ENCODE assay signal across 26 cellular contexts in genomic region chr2:10034333-10035052, GRCh38. TPM values are rescaled to one million over a fixed set of nuclear protein-coding genes. Genes with fewer than 3 reads are reported as not detected.
DNase-seq lines count a peak whose midpoint lies in the region; ATAC-seq and TF ChIP-seq lines count a peak whose summit lies in the region.
"Had no signal": no experiment of that assay in that cellular context is flagged by ENCODE, and none has a peak within 500 bp of the region (broad histone marks: within the 10 kb centered on the region; RNA-seq: fewer than 3 reads in every experiment).

No MANE protein-coding gene starts in this region.

- DNase-seq in CD14-positive monocyte (ENCODE audit: low spot score) (no peak), NCI-H82 (lab: John Stamatoyannopoulos, UW) (no peak)
- DNase-seq in effector memory CD8-positive, alpha-beta T cell, result no peak
- DNase-seq in stimulated activated effector memory CD8-positive, alpha-beta T cell treated with anti-CD3 and anti-CD28 coated beads, Interleukin-12 subunit alpha, Interleukin-12 subunit beta, amount 100 ng/mL, for 72 hours (ENCODE audit: low spot score in 2 of 2), result no peak
- no peak for DNase-seq in activated T-helper 2 cell treated with anti-CD3 and anti-CD28 coated beads, Interferon-gamma antibody, Interleukin-2, Interleukin-4, amounts not matched to agents 10 μg/mL and 5 μg/mL and 100 μg/mL, durations not matched to agents 14 hours and 24 hours and 36 hours (ENCODE audit: low spot score)
- DNase-seq: activated CD4-positive, alpha-beta T cell treated with anti-CD3 and anti-CD28 coated beads, Interleukin-2, amount 50 U/mL, for 48 hours; activated CD8-positive, alpha-beta memory T cell treated with anti-CD3 and anti-CD28 coated beads, Interleukin-2, amount 50 U/mL, for 48 hours; anterior cingulate cortex; Calu3; DMS79; gastrocnemius medialis; IMR-90; mammary epithelial cell; NCI-H1092 treated with DMSO at 0.1 percent for 48 hours; NCI-H1694 treated with DMSO at 0.1 percent for 48 hours; NCI-H446; NCI-H748 treated with DMSO at 0.1 percent for 48 hours; ovary; retina; small intestine; stimulated activated naive CD8-positive, alpha-beta T cell treated with anti-CD3 and anti-CD28 coated beads, Interleukin-15, Interleukin-2, amounts not matched to agents 100 U/mL and 50 U/mL, for 24 hours had no signal

- H3K9me3 Mint-ChIP-seq in CD14-positive monocyte (peaks cover 0 to 7% (median 0%) of the 10 kb centered on the region in 7 donors), IgD-negative memory B cell (no peaks in the 10 kb centered on the region)
- no peaks in the 10 kb centered on the region for H3K9me3 Mint-ChIP-seq in effector memory CD8-positive, alpha-beta T cell
- no peaks in the 10 kb centered on the region for H3K9me3 Mint-ChIP-seq in stimulated activated effector memory CD8-positive, alpha-beta T cell treated with anti-CD3 and anti-CD28 coated beads, Interleukin-12 subunit alpha, Interleukin-12 subunit beta, amount 100 ng/mL, for 72 hours
- no peaks in the 10 kb centered on the region for H3K9me3 Mint-ChIP-seq in activated T-helper 2 cell treated with anti-CD3 and anti-CD28 coated beads, Interferon-gamma antibody, Interleukin-2, Interleukin-4, amounts not matched to agents 10 μg/mL and 5 μg/mL and 100 μg/mL, durations not matched to agents 14 hours and 24 hours and 36 hours
- H3K9me3 Mint-ChIP-seq: activated naive CD4-positive, alpha-beta T cell treated with anti-CD3 and anti-CD28 coated beads, Interleukin-2, amount 50 U/mL, for 24 hours had no signal

- peak overlapping the region; percentile 91 to 97 (median 95) for H3K27ac Mint-ChIP-seq in CD14-positive monocyte
- peak overlapping the region in 2 of 3 donors; percentile 61 to 84 for H3K27ac Mint-ChIP-seq in IgD-negative memory B cell
- peak overlapping the region; percentile 87 to 91 for H3K27ac Mint-ChIP-seq in effector memory CD8-positive, alpha-beta T cell
- H3K27ac Mint-ChIP-seq in stimulated activated effector memory CD8-positive, alpha-beta T cell treated with anti-CD3 and anti-CD28 coated beads, Interleukin-12 subunit alpha, Interleukin-12 subunit beta, amount 100 ng/mL, for 72 hours, result peak overlapping the region; percentile 71
- no peak overlapping the region for H3K27ac Mint-ChIP-seq in activated T-helper 2 cell treated with anti-CD3 and anti-CD28 coated beads, Interferon-gamma antibody, Interleukin-2, Interleukin-4, amounts not matched to agents 10 μg/mL and 5 μg/mL and 100 μg/mL, durations not matched to agents 14 hours and 24 hours and 36 hours
- H3K27ac Mint-ChIP-seq: activated naive CD4-positive, alpha-beta T cell treated with anti-CD3 and anti-CD28 coated beads, Interleukin-2, amount 50 U/mL, for 24 hours had no signal

- H3K4me3 Mint-ChIP-seq in CD14-positive monocyte, result peak overlapping the region; percentile 31 to 69
- H3K4me3 Mint-ChIP-seq in IgD-negative memory B cell, result peak overlapping the region in 2 of 4 donors; percentile 18 to 39
- peak overlapping the region; percentile 59 to 65 for H3K4me3 Mint-ChIP-seq in effector memory CD8-positive, alpha-beta T cell
- peak overlapping the region; percentile 17 for H3K4me3 Mint-ChIP-seq in stimulated activated effector memory CD8-positive, alpha-beta T cell treated with anti-CD3 and anti-CD28 coated beads, Interleukin-12 subunit alpha, Interleukin-12 subunit beta, amount 100 ng/mL, for 72 hours
- no peak overlapping the region for H3K4me3 Mint-ChIP-seq in activated T-helper 2 cell treated with anti-CD3 and anti-CD28 coated beads, Interferon-gamma antibody, Interleukin-2, Interleukin-4, amounts not matched to agents 10 μg/mL and 5 μg/mL and 100 μg/mL, durations not matched to agents 14 hours and 24 hours and 36 hours (ENCODE audit: low read depth)
- H3K4me3 Mint-ChIP-seq: activated naive CD4-positive, alpha-beta T cell treated with anti-CD3 and anti-CD28 coated beads, Interleukin-2, amount 50 U/mL, for 24 hours had no signal

- H3K4me1 Mint-ChIP-seq in CD14-positive monocyte (peaks cover 87% of the 10 kb centered on the region), IgD-negative memory B cell (peaks cover 33 to 34% (median 34%) of the 10 kb centered on the region in 3 donors)
- H3K4me1 Mint-ChIP-seq in effector memory CD8-positive, alpha-beta T cell (ENCODE audit: low read depth in 2 of 2), result peaks cover 31 to 34% of the 10 kb centered on the region in 2 donors
- peaks cover 55% of the 10 kb centered on the region for H3K4me1 Mint-ChIP-seq in stimulated activated effector memory CD8-positive, alpha-beta T cell treated with anti-CD3 and anti-CD28 coated beads, Interleukin-12 subunit alpha, Interleukin-12 subunit beta, amount 100 ng/mL, for 72 hours
- H3K4me1 Mint-ChIP-seq in activated T-helper 2 cell treated with anti-CD3 and anti-CD28 coated beads, Interferon-gamma antibody, Interleukin-2, Interleukin-4, amounts not matched to agents 10 μg/mL and 5 μg/mL and 100 μg/mL, durations not matched to agents 14 hours and 24 hours and 36 hours (ENCODE audit: low read depth), result peaks cover 4% of the 10 kb centered on the region

- peaks cover 20 to 25% of the 10 kb centered on the region in 2 donors for H3K36me3 Mint-ChIP-seq in CD14-positive monocyte
- H3K36me3 Mint-ChIP-seq in IgD-negative memory B cell, result peaks cover 1% of the 10 kb centered on the region
- H3K36me3 Mint-ChIP-seq in effector memory CD8-positive, alpha-beta T cell (ENCODE audit: insufficient read depth), result peaks cover 10% of the 10 kb centered on the region
- H3K36me3 Mint-ChIP-seq in stimulated activated effector memory CD8-positive, alpha-beta T cell treated with anti-CD3 and anti-CD28 coated beads, Interleukin-12 subunit alpha, Interleukin-12 subunit beta, amount 100 ng/mL, for 72 hours, result no peaks in the 10 kb centered on the region
- H3K36me3 Mint-ChIP-seq in activated T-helper 2 cell treated with anti-CD3 and anti-CD28 coated beads, Interferon-gamma antibody, Interleukin-2, Interleukin-4, amounts not matched to agents 10 μg/mL and 5 μg/mL and 100 μg/mL, durations not matched to agents 14 hours and 24 hours and 36 hours (ENCODE audit: low read depth), result no peaks in the 10 kb centered on the region
- H3K36me3 Mint-ChIP-seq: activated naive CD4-positive, alpha-beta T cell treated with anti-CD3 and anti-CD28 coated beads, Interleukin-2, amount 50 U/mL, for 24 hours had no signal

- no peak for ATAC-seq in effector memory CD8-positive, alpha-beta T cell (replicated peaks)
- ATAC-seq in stimulated activated effector memory CD8-positive, alpha-beta T cell treated with anti-CD3 and anti-CD28 coated beads, Interleukin-12 subunit alpha, Interleukin-12 subunit beta, amount 100 ng/mL, for 72 hours, result no peak
- no peak for ATAC-seq in HG03108 (IDR thresholded peaks at IDR 0.05; ENCODE audit: unreplicated experiment)
- ATAC-seq: activated CD4-positive, CD25-positive, alpha-beta regulatory T cell treated with anti-CD3 and anti-CD28 coated beads, Interleukin-2, amount 50 U/mL, for 24 hours; gastrocnemius medialis; stimulated activated naive CD8-positive, alpha-beta T cell treated with anti-CD3 and anti-CD28 coated beads, Interleukin-15, Interleukin-2, amounts not matched to agents 100 U/mL and 50 U/mL, for 24 hours had no signal

- no peak for TF ChIP-seq CTCF in CD14-positive monocyte (IDR thresholded peaks at IDR 0.05)

- intact Hi-C loops in CD14-positive monocyte (cut with micrococcal nuclease), result no loop called here
- intact Hi-C loops in activated T-helper 2 cell treated with anti-CD3 and anti-CD28 coated beads, Interferon-gamma antibody, Interleukin-2, Interleukin-4, amounts not matched to agents 10 μg/mL and 5 μg/mL and 100 μg/mL, durations not matched to agents 14 hours and 24 hours and 36 hours (cut with micrococcal nuclease), result no loop called here

- H3K27me3 Mint-ChIP-seq in CD14-positive monocyte (ENCODE audit: low read depth in 3 of 3), result peaks cover 0 to 3% (median 2%) of the 10 kb centered on the region in 3 donors
- H3K27me3 Mint-ChIP-seq in IgD-negative memory B cell, result peaks cover 3% of the 10 kb centered on the region
- no peaks in the 10 kb centered on the region for H3K27me3 Mint-ChIP-seq in effector memory CD8-positive, alpha-beta T cell
- H3K27me3 Mint-ChIP-seq in activated T-helper 2 cell treated with anti-CD3 and anti-CD28 coated beads, Interferon-gamma antibody, Interleukin-2, Interleukin-4, amounts not matched to agents 10 μg/mL and 5 μg/mL and 100 μg/mL, durations not matched to agents 14 hours and 24 hours and 36 hours (ENCODE audit: low read depth), result no peaks in the 10 kb centered on the region
- H3K27me3 Mint-ChIP-seq: activated naive CD4-positive, alpha-beta T cell treated with anti-CD3 and anti-CD28 coated beads, Interleukin-2, amount 50 U/mL, for 24 hours had no signal

RNA-seq across cellular contexts. Expression of gene KLF11, which starts 8.9 kb away (rescaled TPM):
- polyA plus RNA-seq in CD14-positive monocyte (10 to 100 TPM; 21.0 to 25.3 TPM), IgD-negative memory B cell (13.9 TPM)
- total RNA-seq in activated T-helper 2 cell treated with anti-CD3 and anti-CD28 coated beads, Interferon-gamma antibody, Interleukin-2, Interleukin-4, amounts not matched to agents 10 μg/mL and 5 μg/mL and 100 μg/mL, durations not matched to agents 14 hours and 24 hours and 36 hours, result 7.9 and 9.2 TPM in 2 replicates

RNA-seq across cellular contexts. Expression of gene CYS1, which starts 45.7 kb away (rescaled TPM):
- polyA plus RNA-seq in CD14-positive monocyte (not detected), IgD-negative memory B cell (not detected)
- total RNA-seq in activated T-helper 2 cell treated with anti-CD3 and anti-CD28 coated beads, Interferon-gamma antibody, Interleukin-2, Interleukin-4, amounts not matched to agents 10 μg/mL and 5 μg/mL and 100 μg/mL, durations not matched to agents 14 hours and 24 hours and 36 hours, result 0.78 and 0.89 TPM in 2 replicates
- polyA plus RNA-seq: neural cell had no signal
